Comparison of ENCODE assay signal across 9 cellular contexts in genomic region chr12:26854028-26854387, GRCh38. TPM values are rescaled to one million over a fixed set of nuclear protein-coding genes. Genes with fewer than 3 reads are reported as not detected.
DNase-seq lines count a peak whose midpoint lies in the region; ATAC-seq, FAIRE-seq and TF ChIP-seq lines count a peak whose summit lies in the region.
"Had no signal": no experiment of that assay in that cellular context is flagged by ENCODE, and none has a peak within 500 bp of the region (broad histone marks: within the 10 kb centered on the region; RNA-seq: fewer than 3 reads in every experiment).

No MANE protein-coding gene starts in this region.

- H3K27ac ChIP-seq in RWPE1 (no peak overlapping the region), pancreas (no peak overlapping the region)

- no peaks in the 10 kb centered on the region for H3K36me3 Mint-ChIP-seq in activated T-cell treated with anti-CD3 and anti-CD28 coated beads, Interleukin-2, amount 50 U/mL, for 72 hours (ENCODE audit: insufficient read depth in 2 of 2)
- no peaks in the 10 kb centered on the region for H3K36me3 Mint-ChIP-seq in activated T-cell treated with anti-CD3 and anti-CD28 coated beads, Interleukin-2, amount 50 U/mL, for 24 hours (ENCODE audit: low read depth)

- TF ChIP-seq CTCF in RWPE1 (conservative IDR thresholded peaks at IDR 0.05; ENCODE audit: low read depth) = peak; percentile 9; the same call in 1 of the 2 replicates
- TF ChIP-seq CTCF in pancreas (IDR thresholded peaks at IDR 0.05) = peak in 1 of 4 donors; percentile 4

- H3K27ac Mint-ChIP-seq in activated T-cell treated with anti-CD3 and anti-CD28 coated beads, Interleukin-2, amount 50 U/mL, for 72 hours = no peak overlapping the region
- H3K27ac Mint-ChIP-seq in activated T-cell treated with anti-CD3 and anti-CD28 coated beads, Interleukin-2, amount 50 U/mL, for 24 hours = no peak overlapping the region
- H3K27ac Mint-ChIP-seq: progenitor cell of endocrine pancreas had no signal

- no peaks in the 10 kb centered on the region for H3K27me3 Mint-ChIP-seq in activated T-cell treated with anti-CD3 and anti-CD28 coated beads, Interleukin-2, amount 50 U/mL, for 72 hours (ENCODE audit: low read depth)
- H3K27me3 Mint-ChIP-seq in activated T-cell treated with anti-CD3 and anti-CD28 coated beads, Interleukin-2, amount 50 U/mL, for 24 hours = peaks cover 3% of the 10 kb centered on the region
- H3K27me3 Mint-ChIP-seq: progenitor cell of endocrine pancreas had no signal

- H3K27me3 ChIP-seq in pancreas = no peaks in the 10 kb centered on the region

- H3K36me3 ChIP-seq in pancreas = no peaks in the 10 kb centered on the region

- CTCF ChIA-PET in RWPE1 (lab: Yijun Ruan, JAX) = interaction anchor here (0.7 to 1.6 kb wide), 2 partner anchors 31 to 915 kb away, joined by 3 to 10 read pairs; no protein-coding TSS in a partner anchor

- no peak overlapping the region for H3K4me3 Mint-ChIP-seq in activated T-cell treated with anti-CD3 and anti-CD28 coated beads, Interleukin-2, amount 50 U/mL, for 72 hours
- H3K4me3 Mint-ChIP-seq in activated T-cell treated with anti-CD3 and anti-CD28 coated beads, Interleukin-2, amount 50 U/mL, for 24 hours = no peak overlapping the region

- H3K9me3 ChIP-seq in pancreas = no peaks in the 10 kb centered on the region

- no peaks in the 10 kb centered on the region for H3K4me1 Mint-ChIP-seq in activated T-cell treated with anti-CD3 and anti-CD28 coated beads, Interleukin-2, amount 50 U/mL, for 72 hours (ENCODE audit: low read depth)
- no peaks in the 10 kb centered on the region for H3K4me1 Mint-ChIP-seq in activated T-cell treated with anti-CD3 and anti-CD28 coated beads, Interleukin-2, amount 50 U/mL, for 24 hours (ENCODE audit: low read depth)

- FAIRE-seq in pancreas (lab: Jason Lieb, UNC) = no peak

- no peaks in the 10 kb centered on the region for H3K9me3 Mint-ChIP-seq in activated T-cell treated with anti-CD3 and anti-CD28 coated beads, Interleukin-2, amount 50 U/mL, for 72 hours
- no peaks in the 10 kb centered on the region for H3K9me3 Mint-ChIP-seq in activated T-cell treated with anti-CD3 and anti-CD28 coated beads, Interleukin-2, amount 50 U/mL, for 24 hours

- POLR2A ChIA-PET in RWPE1 (lab: Yijun Ruan, JAX; ENCODE audit: low non-redundant PET) = no interaction called here

- DNase-seq in activated T-cell treated with anti-CD3 and anti-CD28 coated beads, Interleukin-2, amount 50 U/mL, for 72 hours = no peak
- DNase-seq in activated T-cell treated with anti-CD3 and anti-CD28 coated beads, Interleukin-2, amount 50 U/mL, for 24 hours = no peak
- DNase-seq in RWPE1 (ENCODE audit: low spot score) = no peak
- no peak for DNase-seq in COLO668 (lab: John Stamatoyannopoulos, UW; ENCODE audit: unreplicated experiment)
- DNase-seq in pancreas = no peak
- no peak for DNase-seq in activated naive CD4-positive, alpha-beta T cell treated with Interleukin-2 at 50 U/mL for 16 hours

- intact Hi-C loops in pancreas (cut with DNase I) = no loop called here

- no peak overlapping the region for H3K4me3 ChIP-seq in pancreas

- WGBS in pancreas, 2 donors = 3 to 8% methylated on average over 2 of the region's 2 CpGs

- ATAC-seq in activated T-cell treated with anti-CD3 and anti-CD28 coated beads, Interleukin-2, amount 50 U/mL, for 72 hours (replicated peaks in 1 of 2) = peak; percentile 9 to 27
- peak; percentile 7 for ATAC-seq in HG03045 (IDR thresholded peaks at IDR 0.05; ENCODE audit: unreplicated experiment)
- ATAC-seq in pancreas = no peak
- no peak for ATAC-seq in GM19324 (IDR thresholded peaks at IDR 0.05; ENCODE audit: low FRiP score, unreplicated experiment)

- H3K4me1 ChIP-seq in pancreas = peaks cover 4 to 20% (median 10%) of the 10 kb centered on the region in 3 donors

RNA-seq across cellular contexts. Expression of gene ITPR2, which starts 21.0 kb away (rescaled TPM):
- total RNA-seq in activated T-cell treated with anti-CD3 and anti-CD28 coated beads, Interleukin-2, amount 50 U/mL, for 72 hours = 10 to 100 TPM; 44.3 to 55.5 TPM
- total RNA-seq in pancreas = 10 to 100 TPM; 19.9 to 51.8 (median 29.3) TPM
- 1 to 10 TPM; 3.3 TPM for polyA plus RNA-seq in pancreas

Comparison
In these comparisons a context has a peak if more than half of its experiments do, and no peak if none do; other contexts are left out.
1. ATAC-seq: peak in activated T-cell treated with anti-CD3 and anti-CD28 coated beads, Interleukin-2, amount 50 U/mL, for 72 hours (2 of 2) and HG03045 (single experiment); none in pancreas (0 of 4) and GM19324 (single experiment).